In genomic region chr18:61991201-61991600, GRCh38 we compare ENCODE assay signal across 18 cellular contexts.
A peak's percentile ranks its signal among the peaks of the same experiment; 100 is the strongest.
DNase-seq lines count a peak whose midpoint lies in the region; TF ChIP-seq lines count a peak whose summit lies in the region.
"Had no signal": no experiment of that assay in that cellular context is flagged by ENCODE, and none has a peak within 500 bp of the region (broad histone marks: within the 10 kb centered on the region; RNA-seq: fewer than 3 reads in every experiment).

No MANE protein-coding gene starts in this region.

- H3K9me3 Mint-ChIP-seq in chondrocyte (ENCODE audit: low read depth) = no peaks in the 10 kb centered on the region
- H3K9me3 Mint-ChIP-seq: activated naive CD4-positive, alpha-beta T cell treated with anti-CD3 and anti-CD28 coated beads, Interleukin-2, amount 50 U/mL, for 24 hours; naive thymus-derived CD8-positive, alpha-beta T cell had no signal

- peak overlapping the region; percentile 87 for H3K27ac Mint-ChIP-seq in chondrocyte (ENCODE audit: unreplicated experiment)
- H3K27ac Mint-ChIP-seq: activated naive CD4-positive, alpha-beta T cell treated with anti-CD3 and anti-CD28 coated beads, Interleukin-2, amount 50 U/mL, for 24 hours; CD4-positive, CD25-positive, alpha-beta regulatory T cell; naive thymus-derived CD8-positive, alpha-beta T cell; WTC11 had no signal

- in situ Hi-C loops in GM13977 (cut with MboI; ENCODE audit: low pct_unique_long_range_greater_than_20kb, low sequenced_read_pairs, unreplicated experiment) (no loop called here), ACHN (cut with HindIII; ENCODE audit: low pct_ligation_motif_present, low pct_unique_long_range_greater_than_20kb, low sequenced_read_pairs) (no loop called here)

- DNase-seq in Daoy (ENCODE audit: low read depth) (peak; percentile 70), NCI-H226 (peak; percentile 64), chondrocyte (ENCODE audit: low spot score) (no peak), myocyte (ENCODE audit: low read depth) (peak; percentile 35), GM13977 (ENCODE audit: low spot score) (no peak), T-helper 1 cell (no peak), ACHN (no peak)
- no peak for DNase-seq in activated CD4-positive, CD25-positive, alpha-beta regulatory T cell (lab: John Stamatoyannopoulos, UW)
- DNase-seq: activated CD8-positive, alpha-beta memory T cell treated with anti-CD3 and anti-CD28 coated beads, Interleukin-2, amount 50 U/mL, for 4 hours; CD4-positive, CD25-positive, alpha-beta regulatory T cell; GDM1; left colon; naive thymus-derived CD8-positive, alpha-beta T cell; NCI-H2029; NK-92 treated with Interleukin-12 subunit alpha and Interleukin-12 subunit beta, amount 100 ng/mL, for 24 hours; stimulated activated naive CD4-positive, alpha-beta T cell treated with Interleukin-2 at 50 U/mL for 16 hours had no signal

- TF ChIP-seq CTCF in chondrocyte (IDR thresholded peaks at IDR 0.05) (no peak), GM13977 (IDR thresholded peaks at IDR 0.05; ENCODE audit: extremely low read depth, insufficient read depth, missing control alignments) (no peak)

- H3K36me3 Mint-ChIP-seq in chondrocyte (ENCODE audit: low read depth) = peaks cover 2% of the 10 kb centered on the region
- H3K36me3 Mint-ChIP-seq: activated naive CD4-positive, alpha-beta T cell treated with anti-CD3 and anti-CD28 coated beads, Interleukin-2, amount 50 U/mL, for 24 hours; CD4-positive, CD25-positive, alpha-beta regulatory T cell; WTC11 had no signal

- H3K4me3 Mint-ChIP-seq in chondrocyte (ENCODE audit: unreplicated experiment) = no peak overlapping the region
- H3K4me3 Mint-ChIP-seq: activated naive CD4-positive, alpha-beta T cell treated with anti-CD3 and anti-CD28 coated beads, Interleukin-2, amount 50 U/mL, for 24 hours; CD4-positive, CD25-positive, alpha-beta regulatory T cell; naive thymus-derived CD8-positive, alpha-beta T cell; WTC11 had no signal

- no peaks in the 10 kb centered on the region for H3K27me3 Mint-ChIP-seq in chondrocyte (ENCODE audit: low read depth)
- H3K27me3 Mint-ChIP-seq: activated naive CD4-positive, alpha-beta T cell treated with anti-CD3 and anti-CD28 coated beads, Interleukin-2, amount 50 U/mL, for 24 hours had no signal

- H3K4me1 Mint-ChIP-seq in chondrocyte (ENCODE audit: low read depth) = peaks cover 67% of the 10 kb centered on the region
- H3K4me1 Mint-ChIP-seq: activated naive CD4-positive, alpha-beta T cell treated with anti-CD3 and anti-CD28 coated beads, Interleukin-2, amount 50 U/mL, for 24 hours; CD4-positive, CD25-positive, alpha-beta regulatory T cell had no signal

Comparison
In these comparisons a context has a peak if more than half of its experiments do, and no peak if none do; other contexts are left out.
1. DNase-seq: peak in Daoy (single experiment), NCI-H226 (single experiment) and myocyte (single experiment); none in chondrocyte (single experiment), activated CD4-positive, CD25-positive, alpha-beta regulatory T cell (0 of 4), GM13977 (single experiment), T-helper 1 cell (0 of 5) and ACHN (single experiment).